Comparison of ENCODE assay signal across 1 cellular context in the genomic region with DNA sequence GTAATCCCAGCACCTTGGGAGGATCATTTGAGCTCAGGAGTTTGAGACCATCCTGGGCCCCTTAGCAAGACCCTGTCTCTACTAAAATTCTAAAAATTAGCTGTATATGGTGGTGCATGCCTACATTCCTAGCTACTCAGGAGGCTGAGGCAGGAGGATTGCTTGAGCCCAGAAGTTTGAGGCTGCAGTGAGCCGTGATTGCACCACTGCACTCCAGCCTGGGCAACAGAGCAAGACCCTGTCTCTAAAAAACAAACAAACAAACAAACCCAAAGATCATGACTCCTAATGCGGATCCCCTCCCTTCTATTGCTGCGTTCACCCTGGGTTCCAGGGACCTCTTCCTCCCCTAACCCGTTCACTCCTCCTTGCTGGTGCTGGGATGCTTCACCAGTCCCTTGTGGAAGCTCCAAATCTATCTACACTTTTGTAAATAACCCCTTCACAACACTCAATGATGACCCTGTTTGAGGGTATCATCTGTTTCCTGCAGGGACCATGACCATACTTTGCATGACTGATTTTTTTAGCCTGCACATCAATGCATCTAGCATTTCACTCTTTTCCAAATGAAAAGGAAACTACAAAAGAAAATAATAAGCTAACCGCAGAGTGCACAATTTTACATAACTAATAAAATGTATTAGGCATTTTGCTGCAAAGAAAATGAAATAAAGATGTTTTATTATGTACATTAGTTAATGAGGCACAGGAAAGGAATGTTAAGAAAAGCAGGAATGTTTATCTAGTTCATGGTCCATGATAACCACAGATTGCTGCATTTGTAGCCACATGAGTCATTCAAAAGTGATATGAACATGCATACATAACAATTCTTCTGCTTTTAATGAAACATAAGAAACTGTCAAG.
TF ChIP-seq lines count a peak whose summit lies in the region.

No MANE protein-coding gene starts in this region.

TF ChIP-seq in HepG2, 621 proteins besides CTCF, POLR2A, EP300 and RAD21 (continued from another document):
- TF ChIP-seq, protein P1, sequence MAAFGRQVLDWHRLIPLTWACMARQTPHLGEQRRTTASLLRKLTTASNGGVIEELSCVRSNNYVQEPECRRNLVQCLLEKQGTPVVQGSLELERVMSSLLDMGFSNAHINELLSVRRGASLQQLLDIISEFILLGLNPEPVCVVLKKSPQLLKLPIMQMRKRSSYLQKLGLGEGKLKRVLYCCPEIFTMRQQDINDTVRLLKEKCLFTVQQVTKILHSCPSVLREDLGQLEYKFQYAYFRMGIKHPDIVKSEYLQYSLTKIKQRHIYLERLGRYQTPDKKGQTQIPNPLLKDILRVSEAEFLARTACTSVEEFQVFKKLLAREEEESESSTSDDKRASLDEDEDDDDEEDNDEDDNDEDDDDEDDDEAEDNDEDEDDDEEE (CRISPR knock-in tag; IDR thresholded peaks at IDR 0.05) = no peak
- TF ChIP-seq FOXA1 (IDR thresholded peaks at IDR 0.05) = no peak
- 0 out of 2 replicates have a peak, but pooled peaks have one; percentile 25 for TF ChIP-seq FOXA1 (CRISPR knock-in tag; IDR thresholded peaks at IDR 0.05)
- TF ChIP-seq PHB2 (IDR thresholded peaks at IDR 0.05; ENCODE audit: partially characterized antibody) = no peak
- TF ChIP-seq ZNF891 (CRISPR knock-in tag; IDR thresholded peaks at IDR 0.05) = no peak
- no peak for TF ChIP-seq ZFP62 (CRISPR knock-in tag; IDR thresholded peaks at IDR 0.05)
- peak; percentile 54; the same call in 1 of the 2 replicates for TF ChIP-seq GATAD2A (CRISPR knock-in tag; IDR thresholded peaks at IDR 0.05)
- TF ChIP-seq HNRNPUL1 (IDR thresholded peaks at IDR 0.05; ENCODE audit: low read depth, low read length) = no peak
- TF ChIP-seq, protein P2, sequence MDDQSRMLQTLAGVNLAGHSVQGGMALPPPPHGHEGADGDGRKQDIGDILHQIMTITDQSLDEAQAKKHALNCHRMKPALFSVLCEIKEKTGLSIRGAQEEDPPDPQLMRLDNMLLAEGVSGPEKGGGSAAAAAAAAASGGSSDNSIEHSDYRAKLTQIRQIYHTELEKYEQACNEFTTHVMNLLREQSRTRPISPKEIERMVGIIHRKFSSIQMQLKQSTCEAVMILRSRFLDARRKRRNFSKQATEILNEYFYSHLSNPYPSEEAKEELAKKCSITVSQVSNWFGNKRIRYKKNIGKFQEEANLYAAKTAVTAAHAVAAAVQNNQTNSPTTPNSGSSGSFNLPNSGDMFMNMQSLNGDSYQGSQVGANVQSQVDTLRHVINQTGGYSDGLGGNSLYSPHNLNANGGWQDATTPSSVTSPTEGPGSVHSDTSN (CRISPR knock-in tag; IDR thresholded peaks at IDR 0.05; ENCODE audit: borderline replicate concordance) = no peak
- no peak for TF ChIP-seq ZKSCAN5 (CRISPR knock-in tag; IDR thresholded peaks at IDR 0.05)
- peak; percentile 54 for TF ChIP-seq FOXA3 (CRISPR knock-in tag; IDR thresholded peaks at IDR 0.05)
- TF ChIP-seq, protein P3, sequence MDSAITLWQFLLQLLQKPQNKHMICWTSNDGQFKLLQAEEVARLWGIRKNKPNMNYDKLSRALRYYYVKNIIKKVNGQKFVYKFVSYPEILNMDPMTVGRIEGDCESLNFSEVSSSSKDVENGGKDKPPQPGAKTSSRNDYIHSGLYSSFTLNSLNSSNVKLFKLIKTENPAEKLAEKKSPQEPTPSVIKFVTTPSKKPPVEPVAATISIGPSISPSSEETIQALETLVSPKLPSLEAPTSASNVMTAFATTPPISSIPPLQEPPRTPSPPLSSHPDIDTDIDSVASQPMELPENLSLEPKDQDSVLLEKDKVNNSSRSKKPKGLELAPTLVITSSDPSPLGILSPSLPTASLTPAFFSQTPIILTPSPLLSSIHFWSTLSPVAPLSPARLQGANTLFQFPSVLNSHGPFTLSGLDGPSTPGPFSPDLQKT (CRISPR knock-in tag; IDR thresholded peaks at IDR 0.05; ENCODE audit: borderline replicate concordance) = no peak
- no peak for TF ChIP-seq HES4 (CRISPR knock-in tag; IDR thresholded peaks at IDR 0.05; ENCODE audit: borderline replicate concordance)
- TF ChIP-seq, protein P4, sequence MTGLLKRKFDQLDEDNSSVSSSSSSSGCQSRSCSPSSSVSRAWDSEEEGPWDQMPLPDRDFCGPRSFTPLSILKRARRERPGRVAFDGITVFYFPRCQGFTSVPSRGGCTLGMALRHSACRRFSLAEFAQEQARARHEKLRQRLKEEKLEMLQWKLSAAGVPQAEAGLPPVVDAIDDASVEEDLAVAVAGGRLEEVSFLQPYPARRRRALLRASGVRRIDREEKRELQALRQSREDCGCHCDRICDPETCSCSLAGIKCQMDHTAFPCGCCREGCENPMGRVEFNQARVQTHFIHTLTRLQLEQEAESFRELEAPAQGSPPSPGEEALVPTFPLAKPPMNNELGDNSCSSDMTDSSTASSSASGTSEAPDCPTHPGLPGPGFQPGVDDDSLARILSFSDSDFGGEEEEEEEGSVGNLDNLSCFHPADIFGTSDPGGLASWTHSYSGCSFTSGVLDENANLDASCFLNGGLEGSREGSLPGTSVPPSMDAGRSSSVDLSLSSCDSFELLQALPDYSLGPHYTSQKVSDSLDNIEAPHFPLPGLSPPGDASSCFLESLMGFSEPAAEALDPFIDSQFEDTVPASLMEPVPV (CRISPR knock-in tag; IDR thresholded peaks at IDR 0.05) = no peak
- TF ChIP-seq JUND (CRISPR knock-in tag; IDR thresholded peaks at IDR 0.05) = peak; percentile 75; the same call in 1 of the 2 replicates
- no peak for TF ChIP-seq ZNF547 (CRISPR knock-in tag; IDR thresholded peaks at IDR 0.05)
- TF ChIP-seq ZNF761 (CRISPR knock-in tag; conservative IDR thresholded peaks at IDR 0.05) = no peak
- 0 out of 2 replicates have a peak, but pooled peaks have one; percentile 29 for TF ChIP-seq MIXL1 (CRISPR knock-in tag; IDR thresholded peaks at IDR 0.05)
- no peak for TF ChIP-seq MAFK (conservative IDR thresholded peaks at IDR 0.05 in 1 of 2, IDR thresholded peaks at IDR 0.05 in 1 of 2; ENCODE audit: low read length in 2 of 2)
- TF ChIP-seq, protein P5, sequence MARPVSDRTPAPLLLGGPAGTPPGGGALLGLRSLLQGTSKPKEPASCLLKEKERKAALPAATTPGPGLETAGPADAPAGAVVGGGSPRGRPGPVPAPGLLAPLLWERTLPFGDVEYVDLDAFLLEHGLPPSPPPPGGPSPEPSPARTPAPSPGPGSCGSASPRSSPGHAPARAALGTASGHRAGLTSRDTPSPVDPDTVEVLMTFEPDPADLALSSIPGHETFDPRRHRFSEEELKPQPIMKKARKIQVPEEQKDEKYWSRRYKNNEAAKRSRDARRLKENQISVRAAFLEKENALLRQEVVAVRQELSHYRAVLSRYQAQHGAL (CRISPR knock-in tag; IDR thresholded peaks at IDR 0.05; ENCODE audit: not compliant biosample characterization) = no peak
- no peak for TF ChIP-seq ZNF510 (CRISPR knock-in tag; IDR thresholded peaks at IDR 0.05; ENCODE audit: low read depth)
- TF ChIP-seq, protein P6, sequence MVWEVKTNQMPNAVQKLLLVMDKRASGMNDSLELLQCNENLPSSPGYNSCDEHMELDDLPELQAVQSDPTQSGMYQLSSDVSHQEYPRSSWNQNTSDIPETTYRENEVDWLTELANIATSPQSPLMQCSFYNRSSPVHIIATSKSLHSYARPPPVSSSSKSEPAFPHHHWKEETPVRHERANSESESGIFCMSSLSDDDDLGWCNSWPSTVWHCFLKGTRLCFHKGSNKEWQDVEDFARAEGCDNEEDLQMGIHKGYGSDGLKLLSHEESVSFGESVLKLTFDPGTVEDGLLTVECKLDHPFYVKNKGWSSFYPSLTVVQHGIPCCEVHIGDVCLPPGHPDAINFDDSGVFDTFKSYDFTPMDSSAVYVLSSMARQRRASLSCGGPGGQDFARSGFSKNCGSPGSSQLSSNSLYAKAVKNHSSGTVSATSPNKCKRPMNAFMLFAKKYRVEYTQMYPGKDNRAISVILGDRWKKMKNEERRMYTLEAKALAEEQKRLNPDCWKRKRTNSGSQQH (CRISPR knock-in tag; IDR thresholded peaks at IDR 0.05; ENCODE audit: low read depth) = no peak
- TF ChIP-seq NR2F1 (CRISPR knock-in tag; IDR thresholded peaks at IDR 0.05) = no peak
- peak; percentile 93 for TF ChIP-seq SMARCE1 (IDR thresholded peaks at IDR 0.05; ENCODE audit: borderline replicate concordance)
TF ChIP-seq in HepG2: peak in this region for 40.
